1 cellular context compared by ENCODE assay signal in the genomic region with DNA sequence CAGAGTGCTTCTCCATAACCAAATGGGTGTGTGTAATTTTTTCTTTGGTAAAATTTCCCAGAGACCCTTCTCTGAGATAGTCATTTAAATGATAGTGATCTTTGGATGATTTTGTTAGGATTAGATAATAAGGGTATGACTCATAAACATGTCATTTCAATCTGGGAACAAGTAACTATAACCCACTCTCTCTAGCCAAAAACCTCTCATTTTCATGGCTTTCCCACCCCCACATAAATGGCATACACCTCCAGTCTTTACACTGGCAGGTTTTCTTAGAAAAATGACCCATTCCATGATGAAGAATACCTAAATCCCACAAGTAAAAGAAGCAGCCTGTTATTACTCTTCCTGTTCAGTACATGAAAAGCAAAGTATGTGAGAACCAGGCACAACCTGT.
TF ChIP-seq lines count a peak whose summit lies in the region.

No MANE protein-coding gene starts in this region.

TF ChIP-seq in SK-N-SH, 30 proteins besides CTCF, POLR2A, EP300 and RAD21 (continued from another document):
- TF ChIP-seq, protein P1, sequence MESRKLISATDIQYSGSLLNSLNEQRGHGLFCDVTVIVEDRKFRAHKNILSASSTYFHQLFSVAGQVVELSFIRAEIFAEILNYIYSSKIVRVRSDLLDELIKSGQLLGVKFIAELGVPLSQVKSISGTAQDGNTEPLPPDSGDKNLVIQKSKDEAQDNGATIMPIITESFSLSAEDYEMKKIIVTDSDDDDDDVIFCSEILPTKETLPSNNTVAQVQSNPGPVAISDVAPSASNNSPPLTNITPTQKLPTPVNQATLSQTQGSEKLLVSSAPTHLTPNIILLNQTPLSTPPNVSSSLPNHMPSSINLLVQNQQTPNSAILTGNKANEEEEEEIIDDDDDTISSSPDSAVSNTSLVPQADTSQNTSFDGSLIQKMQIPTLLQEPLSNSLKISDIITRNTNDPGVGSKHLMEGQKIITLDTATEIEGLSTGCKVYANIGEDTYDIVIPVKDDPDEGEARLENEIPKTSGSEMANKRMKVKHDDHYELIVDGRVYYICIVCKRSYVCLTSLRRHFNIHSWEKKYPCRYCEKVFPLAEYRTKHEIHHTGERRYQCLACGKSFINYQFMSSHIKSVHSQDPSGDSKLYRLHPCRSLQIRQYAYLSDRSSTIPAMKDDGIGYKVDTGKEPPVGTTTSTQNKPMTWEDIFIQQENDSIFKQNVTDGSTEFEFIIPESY (IDR thresholded peaks at IDR 0.05; ENCODE audit: borderline replicate concordance, low read depth) = no peak
- TF ChIP-seq RCOR1 (IDR thresholded peaks at IDR 0.05; ENCODE audit: low read length) = no peak
- TF ChIP-seq MEF2A (IDR thresholded peaks at IDR 0.05; ENCODE audit: borderline replicate concordance, low read depth) = 0 out of 2 replicates have a peak, but pooled peaks have one; percentile 45
- TF ChIP-seq, protein P2, sequence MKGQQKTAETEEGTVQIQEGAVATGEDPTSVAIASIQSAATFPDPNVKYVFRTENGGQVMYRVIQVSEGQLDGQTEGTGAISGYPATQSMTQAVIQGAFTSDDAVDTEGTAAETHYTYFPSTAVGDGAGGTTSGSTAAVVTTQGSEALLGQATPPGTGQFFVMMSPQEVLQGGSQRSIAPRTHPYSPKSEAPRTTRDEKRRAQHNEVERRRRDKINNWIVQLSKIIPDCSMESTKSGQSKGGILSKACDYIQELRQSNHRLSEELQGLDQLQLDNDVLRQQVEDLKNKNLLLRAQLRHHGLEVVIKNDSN (IDR thresholded peaks at IDR 0.05; ENCODE audit: borderline replicate concordance, low read depth) = no peak
- peak; percentile 90 for TF ChIP-seq JUND (IDR thresholded peaks at IDR 0.05)
- TF ChIP-seq NRF1 (IDR thresholded peaks at IDR 0.05; ENCODE audit: low read depth, low read length) = no peak
- TF ChIP-seq POLR2AphosphoS5 (IDR thresholded peaks at IDR 0.05; ENCODE audit: low read depth, low read length) = no peak; the same call in 1 of the 2 replicates
- TF ChIP-seq FOXJ3 (CRISPR knock-in tag; IDR thresholded peaks at IDR 0.05) = no peak
